ENCODE assay signal across 1 cellular context in the genomic region with DNA sequence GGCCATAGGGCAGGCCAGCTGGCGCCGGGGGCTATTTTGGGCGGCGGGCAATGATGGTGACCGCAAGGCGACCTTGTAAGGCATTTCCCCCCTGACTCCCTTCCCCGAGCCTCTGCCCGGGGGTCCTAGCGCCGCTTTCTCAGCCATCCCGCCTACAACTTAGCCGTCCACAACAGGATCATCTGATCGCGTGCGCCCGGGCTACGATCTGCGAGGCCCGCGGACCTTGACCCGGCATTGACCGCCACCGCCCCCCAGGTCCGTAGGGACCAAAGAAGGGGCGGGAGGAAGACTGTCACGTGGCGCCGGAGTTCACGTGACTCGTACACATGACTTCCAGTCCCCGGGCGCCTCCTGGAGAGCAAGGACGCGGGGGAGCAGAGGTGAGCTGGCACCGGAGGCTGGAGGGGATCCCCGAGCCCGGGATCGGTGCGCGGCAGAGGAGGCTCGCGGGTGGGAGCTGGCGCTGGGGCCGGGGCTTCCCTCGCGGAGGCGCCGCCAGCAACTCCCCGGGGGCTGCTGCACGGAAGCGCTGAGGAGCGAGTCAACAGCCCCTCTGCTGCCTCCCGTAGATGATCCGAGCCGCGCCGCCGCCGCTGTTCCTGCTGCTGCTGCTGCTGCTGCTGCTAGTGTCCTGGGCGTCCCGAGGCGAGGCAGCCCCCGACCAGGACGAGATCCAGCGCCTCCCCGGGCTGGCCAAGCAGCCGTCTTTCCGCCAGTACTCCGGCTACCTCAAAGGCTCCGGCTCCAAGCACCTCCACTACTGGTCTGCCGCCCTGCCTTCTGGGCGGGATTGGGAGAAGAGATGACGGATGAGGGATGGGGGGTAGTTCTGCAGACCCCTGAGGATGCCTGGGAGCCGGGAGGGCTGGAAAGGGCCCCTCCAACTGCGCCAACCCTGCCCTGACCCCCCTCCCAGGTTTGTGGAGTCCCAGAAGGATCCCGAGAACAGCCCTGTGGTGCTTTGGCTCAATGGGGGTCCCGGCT.
A peak's percentile ranks its signal among the peaks of the same experiment; 100 is the strongest.
TF ChIP-seq lines count a peak whose summit lies in the region.

TSS of gene CTSA (plus strand) at position 339 of the 987 bp plus-strand sequence. CDS start at position 573, 234 bp downstream.
TSS of gene NEURL2 (minus strand) at position 212 of the 987 bp plus-strand sequence. CDS start 217 bp downstream, outside the sequence.

TF ChIP-seq in K562, 482 proteins besides CTCF, POLR2A, EP300 and RAD21 (continued from another document and continues in another):
- TF ChIP-seq, protein P1, sequence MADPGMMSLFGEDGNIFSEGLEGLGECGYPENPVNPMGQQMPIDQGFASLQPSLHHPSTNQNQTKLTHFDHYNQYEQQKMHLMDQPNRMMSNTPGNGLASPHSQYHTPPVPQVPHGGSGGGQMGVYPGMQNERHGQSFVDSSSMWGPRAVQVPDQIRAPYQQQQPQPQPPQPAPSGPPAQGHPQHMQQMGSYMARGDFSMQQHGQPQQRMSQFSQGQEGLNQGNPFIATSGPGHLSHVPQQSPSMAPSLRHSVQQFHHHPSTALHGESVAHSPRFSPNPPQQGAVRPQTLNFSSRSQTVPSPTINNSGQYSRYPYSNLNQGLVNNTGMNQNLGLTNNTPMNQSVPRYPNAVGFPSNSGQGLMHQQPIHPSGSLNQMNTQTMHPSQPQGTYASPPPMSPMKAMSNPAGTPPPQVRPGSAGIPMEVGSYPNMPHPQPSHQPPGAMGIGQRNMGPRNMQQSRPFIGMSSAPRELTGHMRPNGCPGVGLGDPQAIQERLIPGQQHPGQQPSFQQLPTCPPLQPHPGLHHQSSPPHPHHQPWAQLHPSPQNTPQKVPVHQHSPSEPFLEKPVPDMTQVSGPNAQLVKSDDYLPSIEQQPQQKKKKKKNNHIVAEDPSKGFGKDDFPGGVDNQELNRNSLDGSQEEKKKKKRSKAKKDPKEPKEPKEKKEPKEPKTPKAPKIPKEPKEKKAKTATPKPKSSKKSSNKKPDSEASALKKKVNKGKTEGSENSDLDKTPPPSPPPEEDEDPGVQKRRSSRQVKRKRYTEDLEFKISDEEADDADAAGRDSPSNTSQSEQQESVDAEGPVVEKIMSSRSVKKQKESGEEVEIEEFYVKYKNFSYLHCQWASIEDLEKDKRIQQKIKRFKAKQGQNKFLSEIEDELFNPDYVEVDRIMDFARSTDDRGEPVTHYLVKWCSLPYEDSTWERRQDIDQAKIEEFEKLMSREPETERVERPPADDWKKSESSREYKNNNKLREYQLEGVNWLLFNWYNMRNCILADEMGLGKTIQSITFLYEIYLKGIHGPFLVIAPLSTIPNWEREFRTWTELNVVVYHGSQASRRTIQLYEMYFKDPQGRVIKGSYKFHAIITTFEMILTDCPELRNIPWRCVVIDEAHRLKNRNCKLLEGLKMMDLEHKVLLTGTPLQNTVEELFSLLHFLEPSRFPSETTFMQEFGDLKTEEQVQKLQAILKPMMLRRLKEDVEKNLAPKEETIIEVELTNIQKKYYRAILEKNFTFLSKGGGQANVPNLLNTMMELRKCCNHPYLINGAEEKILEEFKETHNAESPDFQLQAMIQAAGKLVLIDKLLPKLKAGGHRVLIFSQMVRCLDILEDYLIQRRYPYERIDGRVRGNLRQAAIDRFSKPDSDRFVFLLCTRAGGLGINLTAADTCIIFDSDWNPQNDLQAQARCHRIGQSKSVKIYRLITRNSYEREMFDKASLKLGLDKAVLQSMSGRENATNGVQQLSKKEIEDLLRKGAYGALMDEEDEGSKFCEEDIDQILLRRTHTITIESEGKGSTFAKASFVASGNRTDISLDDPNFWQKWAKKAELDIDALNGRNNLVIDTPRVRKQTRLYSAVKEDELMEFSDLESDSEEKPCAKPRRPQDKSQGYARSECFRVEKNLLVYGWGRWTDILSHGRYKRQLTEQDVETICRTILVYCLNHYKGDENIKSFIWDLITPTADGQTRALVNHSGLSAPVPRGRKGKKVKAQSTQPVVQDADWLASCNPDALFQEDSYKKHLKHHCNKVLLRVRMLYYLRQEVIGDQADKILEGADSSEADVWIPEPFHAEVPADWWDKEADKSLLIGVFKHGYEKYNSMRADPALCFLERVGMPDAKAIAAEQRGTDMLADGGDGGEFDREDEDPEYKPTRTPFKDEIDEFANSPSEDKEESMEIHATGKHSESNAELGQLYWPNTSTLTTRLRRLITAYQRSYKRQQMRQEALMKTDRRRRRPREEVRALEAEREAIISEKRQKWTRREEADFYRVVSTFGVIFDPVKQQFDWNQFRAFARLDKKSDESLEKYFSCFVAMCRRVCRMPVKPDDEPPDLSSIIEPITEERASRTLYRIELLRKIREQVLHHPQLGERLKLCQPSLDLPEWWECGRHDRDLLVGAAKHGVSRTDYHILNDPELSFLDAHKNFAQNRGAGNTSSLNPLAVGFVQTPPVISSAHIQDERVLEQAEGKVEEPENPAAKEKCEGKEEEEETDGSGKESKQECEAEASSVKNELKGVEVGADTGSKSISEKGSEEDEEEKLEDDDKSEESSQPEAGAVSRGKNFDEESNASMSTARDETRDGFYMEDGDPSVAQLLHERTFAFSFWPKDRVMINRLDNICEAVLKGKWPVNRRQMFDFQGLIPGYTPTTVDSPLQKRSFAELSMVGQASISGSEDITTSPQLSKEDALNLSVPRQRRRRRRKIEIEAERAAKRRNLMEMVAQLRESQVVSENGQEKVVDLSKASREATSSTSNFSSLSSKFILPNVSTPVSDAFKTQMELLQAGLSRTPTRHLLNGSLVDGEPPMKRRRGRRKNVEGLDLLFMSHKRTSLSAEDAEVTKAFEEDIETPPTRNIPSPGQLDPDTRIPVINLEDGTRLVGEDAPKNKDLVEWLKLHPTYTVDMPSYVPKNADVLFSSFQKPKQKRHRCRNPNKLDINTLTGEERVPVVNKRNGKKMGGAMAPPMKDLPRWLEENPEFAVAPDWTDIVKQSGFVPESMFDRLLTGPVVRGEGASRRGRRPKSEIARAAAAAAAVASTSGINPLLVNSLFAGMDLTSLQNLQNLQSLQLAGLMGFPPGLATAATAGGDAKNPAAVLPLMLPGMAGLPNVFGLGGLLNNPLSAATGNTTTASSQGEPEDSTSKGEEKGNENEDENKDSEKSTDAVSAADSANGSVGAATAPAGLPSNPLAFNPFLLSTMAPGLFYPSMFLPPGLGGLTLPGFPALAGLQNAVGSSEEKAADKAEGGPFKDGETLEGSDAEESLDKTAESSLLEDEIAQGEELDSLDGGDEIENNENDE (IDR thresholded peaks at IDR 0.05; ENCODE audit: low read depth, low read length): no peak
- TF ChIP-seq, protein P2, sequence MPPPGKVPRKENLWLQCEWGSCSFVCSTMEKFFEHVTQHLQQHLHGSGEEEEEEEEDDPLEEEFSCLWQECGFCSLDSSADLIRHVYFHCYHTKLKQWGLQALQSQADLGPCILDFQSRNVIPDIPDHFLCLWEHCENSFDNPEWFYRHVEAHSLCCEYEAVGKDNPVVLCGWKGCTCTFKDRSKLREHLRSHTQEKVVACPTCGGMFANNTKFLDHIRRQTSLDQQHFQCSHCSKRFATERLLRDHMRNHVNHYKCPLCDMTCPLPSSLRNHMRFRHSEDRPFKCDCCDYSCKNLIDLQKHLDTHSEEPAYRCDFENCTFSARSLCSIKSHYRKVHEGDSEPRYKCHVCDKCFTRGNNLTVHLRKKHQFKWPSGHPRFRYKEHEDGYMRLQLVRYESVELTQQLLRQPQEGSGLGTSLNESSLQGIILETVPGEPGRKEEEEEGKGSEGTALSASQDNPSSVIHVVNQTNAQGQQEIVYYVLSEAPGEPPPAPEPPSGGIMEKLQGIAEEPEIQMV (tag; conservative IDR thresholded peaks at IDR 0.05; ENCODE audit: low read depth): 0 out of 2 replicates have a peak, but pooled peaks have one; percentile 20
- peak; percentile 49; the same call in 1 of the 2 replicates for TF ChIP-seq ZZZ3 (IDR thresholded peaks at IDR 0.05)
- TF ChIP-seq CHCHD3 (CRISPR knock-in tag; IDR thresholded peaks at IDR 0.05): no peak
- no peak for TF ChIP-seq ARID3A (IDR thresholded peaks at IDR 0.05; ENCODE audit: borderline replicate concordance, low read depth, low read length)
- TF ChIP-seq HNRNPK (IDR thresholded peaks at IDR 0.05; ENCODE audit: low read depth, low read length, poor library complexity, severe bottlenecking): no peak
- TF ChIP-seq KAT7 (CRISPR knock-in tag; IDR thresholded peaks at IDR 0.05; ENCODE audit: borderline replicate concordance): no peak
- TF ChIP-seq SRSF1 (IDR thresholded peaks at IDR 0.05; ENCODE audit: low read depth, low read length): no peak
- TF ChIP-seq FOXA3 (CRISPR knock-in tag; conservative IDR thresholded peaks at IDR 0.05 in 1 of 2, IDR thresholded peaks at IDR 0.05 in 1 of 2): no peak; a peak in 1 of 4 replicates
- no peak for TF ChIP-seq ZNF76 (CRISPR knock-in tag; IDR thresholded peaks at IDR 0.05; ENCODE audit: borderline replicate concordance)
- no peak for TF ChIP-seq SMAD3 (CRISPR knock-in tag; conservative IDR thresholded peaks at IDR 0.05)
- TF ChIP-seq PTBP1 (IDR thresholded peaks at IDR 0.05; ENCODE audit: low read depth, low read length): no peak
- TF ChIP-seq HOXB6 (CRISPR knock-in tag; IDR thresholded peaks at IDR 0.05; ENCODE audit: borderline replicate concordance): no peak
- TF ChIP-seq, protein P3, sequence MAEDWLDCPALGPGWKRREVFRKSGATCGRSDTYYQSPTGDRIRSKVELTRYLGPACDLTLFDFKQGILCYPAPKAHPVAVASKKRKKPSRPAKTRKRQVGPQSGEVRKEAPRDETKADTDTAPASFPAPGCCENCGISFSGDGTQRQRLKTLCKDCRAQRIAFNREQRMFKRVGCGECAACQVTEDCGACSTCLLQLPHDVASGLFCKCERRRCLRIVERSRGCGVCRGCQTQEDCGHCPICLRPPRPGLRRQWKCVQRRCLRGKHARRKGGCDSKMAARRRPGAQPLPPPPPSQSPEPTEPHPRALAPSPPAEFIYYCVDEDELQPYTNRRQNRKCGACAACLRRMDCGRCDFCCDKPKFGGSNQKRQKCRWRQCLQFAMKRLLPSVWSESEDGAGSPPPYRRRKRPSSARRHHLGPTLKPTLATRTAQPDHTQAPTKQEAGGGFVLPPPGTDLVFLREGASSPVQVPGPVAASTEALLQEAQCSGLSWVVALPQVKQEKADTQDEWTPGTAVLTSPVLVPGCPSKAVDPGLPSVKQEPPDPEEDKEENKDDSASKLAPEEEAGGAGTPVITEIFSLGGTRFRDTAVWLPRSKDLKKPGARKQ (CRISPR knock-in tag; IDR thresholded peaks at IDR 0.05): no peak
- TF ChIP-seq ZFP1 (CRISPR knock-in tag; IDR thresholded peaks at IDR 0.05): no peak
- no peak for TF ChIP-seq TSHZ1 (CRISPR knock-in tag; IDR thresholded peaks at IDR 0.05)
- TF ChIP-seq ZNF518B (CRISPR knock-in tag; IDR thresholded peaks at IDR 0.05): no peak
- no peak for TF ChIP-seq CREBBP (IDR thresholded peaks at IDR 0.05; ENCODE audit: low read depth, low read length)
- TF ChIP-seq, protein P4, sequence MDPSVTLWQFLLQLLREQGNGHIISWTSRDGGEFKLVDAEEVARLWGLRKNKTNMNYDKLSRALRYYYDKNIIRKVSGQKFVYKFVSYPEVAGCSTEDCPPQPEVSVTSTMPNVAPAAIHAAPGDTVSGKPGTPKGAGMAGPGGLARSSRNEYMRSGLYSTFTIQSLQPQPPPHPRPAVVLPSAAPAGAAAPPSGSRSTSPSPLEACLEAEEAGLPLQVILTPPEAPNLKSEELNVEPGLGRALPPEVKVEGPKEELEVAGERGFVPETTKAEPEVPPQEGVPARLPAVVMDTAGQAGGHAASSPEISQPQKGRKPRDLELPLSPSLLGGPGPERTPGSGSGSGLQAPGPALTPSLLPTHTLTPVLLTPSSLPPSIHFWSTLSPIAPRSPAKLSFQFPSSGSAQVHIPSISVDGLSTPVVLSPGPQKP (CRISPR knock-in tag; IDR thresholded peaks at IDR 0.05): no peak
